Comparison of ENCODE assay signal across 24 cellular contexts in genomic region chr18:49716035-49716434, GRCh38.
DNase-seq lines count a peak whose midpoint lies in the region; ATAC-seq, FAIRE-seq and TF ChIP-seq lines count a peak whose summit lies in the region.
"Had no signal": no experiment of that assay in that cellular context is flagged by ENCODE, and none has a peak within 500 bp of the region (broad histone marks: within the 10 kb centered on the region; RNA-seq: fewer than 3 reads in every experiment).

No MANE protein-coding gene starts in this region.

- no peak overlapping the region for H2BK15ac ChIP-seq in H1 (ENCODE audit: low read length)
- H2BK15ac ChIP-seq in mesenchymal stem cell (ENCODE audit: low read depth, poor library complexity, severe bottlenecking): no peak overlapping the region

- no peaks in the 10 kb centered on the region for H3K4me1 ChIP-seq in H1 (replicated peaks in 1 of 4; ENCODE audit: control insufficient read depth in 3 of 4, insufficient read depth in 4 of 4, low read length in 3 of 4)
- peaks cover 2% of the 10 kb centered on the region for H3K4me1 ChIP-seq in mesenchymal stem cell (ENCODE audit: control insufficient read depth, insufficient read depth, low read depth, low read length)
- H3K4me1 ChIP-seq in smooth muscle cell (ENCODE audit: low read depth): no peaks in the 10 kb centered on the region
- no peaks in the 10 kb centered on the region for H3K4me1 ChIP-seq in tibial artery
- H3K4me1 ChIP-seq: SJSA1 had no signal

- H3K27me3 ChIP-seq in H1 (replicated peaks in 1 of 4; ENCODE audit: control insufficient read depth in 3 of 4, extremely low read depth in 1 of 4, insufficient read depth in 3 of 4, low read length in 3 of 4) (no peaks in the 10 kb centered on the region), mesenchymal stem cell (ENCODE audit: control insufficient read depth in 1 of 2, insufficient read depth in 1 of 2, low read length in 2 of 2) (no peaks in the 10 kb centered on the region), smooth muscle cell (ENCODE audit: low read depth) (no peaks in the 10 kb centered on the region), tibial artery (no peaks in the 10 kb centered on the region)
- H3K27me3 ChIP-seq: SJSA1 had no signal

- H4K91ac ChIP-seq in H1 (replicated peaks; ENCODE audit: insufficient read length, low read length): no peak overlapping the region
- H4K91ac ChIP-seq in mesenchymal stem cell (ENCODE audit: low read length): peak overlapping the region; percentile 46

- H3K23ac ChIP-seq in H1 (ENCODE audit: insufficient read length): no peak overlapping the region
- no peak overlapping the region for H3K23ac ChIP-seq in mesenchymal stem cell (ENCODE audit: low read length in 2 of 2)

- H3K56ac ChIP-seq in H1 (replicated peaks; ENCODE audit: insufficient read length, low read depth, low read length): no peak overlapping the region

- H3K79me2 ChIP-seq in H1 (ENCODE audit: control insufficient read depth in 1 of 2, insufficient read depth in 2 of 2, low read length in 2 of 2) (no peaks in the 10 kb centered on the region), smooth muscle cell (ENCODE audit: low read depth) (no peaks in the 10 kb centered on the region)

- H4K20me1 ChIP-seq in H1 (replicated peaks in 1 of 2; ENCODE audit: control insufficient read depth in 1 of 2, insufficient read depth in 2 of 2, low read length in 2 of 2) (no peaks in the 10 kb centered on the region), smooth muscle cell (ENCODE audit: low read depth) (no peaks in the 10 kb centered on the region)

- H2BK12ac ChIP-seq in H1 (ENCODE audit: low read depth, low read length): no peak overlapping the region
- H2BK12ac ChIP-seq in mesenchymal stem cell (ENCODE audit: low read length in 2 of 2): peak overlapping the region; percentile 33 to 66

- H3K79me1 ChIP-seq in H1 (ENCODE audit: low read depth, low read length): no peaks in the 10 kb centered on the region
- H3K79me1 ChIP-seq in mesenchymal stem cell (replicated peaks; ENCODE audit: low read length, poor library complexity, severe bottlenecking): no peaks in the 10 kb centered on the region

- intact Hi-C loops in tibial artery (cut with DNase I; ENCODE audit: low total_unique reads): no loop called here

- POLR2A ChIA-PET in H1 (lab: Charles Lee; ENCODE audit: partially characterized antibody): interaction anchor here (1.0 kb wide), 1 partner anchor 106 kb away, joined by 3 read pairs; no protein-coding TSS in a partner anchor

- peak; percentile 2 for DNase-seq in NCI-H510A treated with DMSO at 0.1 percent for 48 hours (lab: John Stamatoyannopoulos, UW)
- no peak for DNase-seq in NCI-H510A (lab: John Stamatoyannopoulos, UW)
- no peak for DNase-seq in H1 (ENCODE audit: low read depth in 1 of 2, low spot score in 2 of 2)
- no peak for DNase-seq in mesenchymal stem cell
- no peak for DNase-seq in smooth muscle cell (lab: John Stamatoyannopoulos, UW; ENCODE audit: unreplicated experiment)
- no peak for DNase-seq in tibial artery
- no peak for DNase-seq in KG1 (lab: John Stamatoyannopoulos, UW)
- DNase-seq: DMS79 treated with DMSO at 0.1 percent for 48 hours, GF-D8, NCI-H1048, NCI-H1694, NCI-H2081 treated with DMSO at 0.1 percent for 48 hours, NCI-H2171 treated with DMSO at 0.1 percent for 48 hours, NCI-H345, NCI-H524 treated with DMSO at 0.1 percent for 48 hours, NCI-H774, Right ventricle myocardium superior, RPMI8226 had no signal

- no peak overlapping the region for H3K14ac ChIP-seq in H1 (ENCODE audit: insufficient read length)
- no peak overlapping the region for H3K14ac ChIP-seq in mesenchymal stem cell (ENCODE audit: low read length in 2 of 2)

- H3K9me3 ChIP-seq in H1 (ENCODE audit: insufficient read depth in 2 of 2, low read depth in 1 of 2, low read length in 1 of 2): no peaks in the 10 kb centered on the region
- H3K9me3 ChIP-seq in mesenchymal stem cell (ENCODE audit: control insufficient read depth, low read length): no peaks in the 10 kb centered on the region
- no peaks in the 10 kb centered on the region for H3K9me3 ChIP-seq in smooth muscle cell (replicated peaks; ENCODE audit: low read depth)
- no peaks in the 10 kb centered on the region for H3K9me3 ChIP-seq in tibial artery
- H3K9me3 ChIP-seq: SJSA1 had no signal

- 81% methylated on average over 6 of the region's 6 CpGs; no CpG with 5 or more reads in 1 of the 2 experiments for WGBS in H1 (ENCODE audit: extremely low coverage in 1 of 2, insufficient coverage in 1 of 2, insufficient read length in 1 of 2, insufficient replicate concordance in 2 of 2, low coverage in 1 of 2, low lambda C conversion rate in 2 of 2, missing lambda C conversion rate in 1 of 2), 2 experiments
- 74% methylated on average over 6 of the region's 6 CpGs for WGBS in mesenchymal stem cell
- 46% methylated on average over 6 of the region's 6 CpGs for WGBS in smooth muscle cell (ENCODE audit: low lambda C conversion rate)

- H2BK120ac ChIP-seq in H1 (replicated peaks; ENCODE audit: low read depth, low read length) (no peak overlapping the region), mesenchymal stem cell (ENCODE audit: low read depth, low read length) (no peak overlapping the region)

- H3K36me3 ChIP-seq in H1 (ENCODE audit: control insufficient read depth in 2 of 4, insufficient read depth in 4 of 4, low read length in 3 of 4) (no peaks in the 10 kb centered on the region), mesenchymal stem cell (ENCODE audit: control insufficient read depth in 1 of 2, insufficient read depth in 2 of 2, low read depth in 1 of 2, low read length in 2 of 2) (no peaks in the 10 kb centered on the region), smooth muscle cell (ENCODE audit: low read depth) (no peaks in the 10 kb centered on the region), tibial artery (no peaks in the 10 kb centered on the region)
- H3K36me3 ChIP-seq: SJSA1 had no signal

- FAIRE-seq in H1 (lab: Jason Lieb, UNC): no peak
- FAIRE-seq: D721Med, GM12891, GM19239, H54 had no signal

- ATAC-seq in HG02885 (IDR thresholded peaks at IDR 0.05; ENCODE audit: poor library complexity, unreplicated experiment): no peak

- TF ChIP-seq CTCF in H1 (IDR thresholded peaks at IDR 0.05; ENCODE audit: control extremely low read depth in 1 of 3, insufficient read depth in 1 of 3, low read depth in 1 of 3, low read length in 3 of 3) (no peak), smooth muscle cell (IDR thresholded peaks at IDR 0.05; ENCODE audit: borderline replicate concordance, insufficient read depth, poor library complexity, severe bottlenecking) (no peak), tibial artery (IDR thresholded peaks at IDR 0.05) (no peak)

- no peak overlapping the region for H4K5ac ChIP-seq in H1 (ENCODE audit: insufficient read length, low read depth, low read length)

- TF ChIP-seq RAD21 in H1 (IDR thresholded peaks at IDR 0.05 in 1 of 2, conservative IDR thresholded peaks at IDR 0.05 in 1 of 2; ENCODE audit: low read depth in 2 of 2, low read length in 2 of 2): no peak

- TF ChIP-seq POLR2A in H1 (IDR thresholded peaks at IDR 0.05; ENCODE audit: control extremely low read depth in 1 of 2, low read depth in 2 of 2, low read length in 2 of 2): no peak

- H3K9ac ChIP-seq in H1 (replicated peaks in 1 of 4; ENCODE audit: extremely low read depth in 1 of 4, low read depth in 3 of 4, low read length in 3 of 4) (no peak overlapping the region), mesenchymal stem cell (ENCODE audit: low read length) (no peak overlapping the region), smooth muscle cell (ENCODE audit: low read depth) (no peak overlapping the region)

- H2AK5ac ChIP-seq in H1 (ENCODE audit: low read depth, low read length) (no peak overlapping the region), mesenchymal stem cell (ENCODE audit: low read length, severe bottlenecking) (no peak overlapping the region)

- no peaks in the 10 kb centered on the region for H3K23me2 ChIP-seq in H1 (ENCODE audit: low read depth, low read length)

- H2AFZ ChIP-seq in H1 (ENCODE audit: low read length) (peak overlapping the region; percentile 50; the same call in 1 of the 2 replicates), mesenchymal stem cell (ENCODE audit: low read depth, low read length) (no peak overlapping the region), smooth muscle cell (ENCODE audit: low read depth) (peak overlapping the region; percentile 72)

- CTCF ChIA-PET in H1 (lab: Charles Lee; ENCODE audit: partially characterized antibody): interaction anchor here (1.1 to 3.8 kb wide), 4 partner anchors 11 to 229 kb away, joined by 3 to 17 read pairs (median 5); no protein-coding TSS in a partner anchor

- H2BK20ac ChIP-seq in H1 (ENCODE audit: low read length): no peak overlapping the region

- H3K18ac ChIP-seq in H1 (ENCODE audit: extremely low read depth, low read length): no peak overlapping the region
- peak overlapping the region in 1 of 2 experiments; percentile 21 for H3K18ac ChIP-seq in mesenchymal stem cell (ENCODE audit: low read depth in 1 of 2, low read length in 2 of 2)

- H3F3A ChIP-seq in smooth muscle cell (ENCODE audit: low read depth): no peaks in the 10 kb centered on the region

- TF ChIP-seq EP300 in H1 (IDR thresholded peaks at IDR 0.05; ENCODE audit: borderline replicate concordance in 1 of 2, low read depth in 2 of 2, low read length in 2 of 2): no peak

- H3K4me2 ChIP-seq in H1 (ENCODE audit: insufficient read depth in 1 of 2, low read depth in 2 of 2, low read length in 2 of 2) (no peak overlapping the region), mesenchymal stem cell (ENCODE audit: low read length, poor library complexity, severe bottlenecking) (no peak overlapping the region), smooth muscle cell (no peak overlapping the region)

- no peak overlapping the region for H3K27ac ChIP-seq in H1 (ENCODE audit: low read depth, low read length)
- H3K27ac ChIP-seq in mesenchymal stem cell (ENCODE audit: low read length, poor library complexity, severe bottlenecking): no peak overlapping the region
- no peak overlapping the region for H3K27ac ChIP-seq in smooth muscle cell (ENCODE audit: low read depth)
- H3K27ac ChIP-seq in tibial artery: no peak overlapping the region
- H3K27ac ChIP-seq: SJSA1 had no signal

- no peak overlapping the region for H2BK5ac ChIP-seq in H1 (ENCODE audit: low read depth, low read length)
- H2BK5ac ChIP-seq in mesenchymal stem cell (ENCODE audit: low read depth, low read length, poor library complexity, severe bottlenecking): no peak overlapping the region

- H3K4me3 ChIP-seq in H1 (ENCODE audit: extremely low read depth in 1 of 4, insufficient read depth in 2 of 4, low read depth in 3 of 4, low read length in 4 of 4) (no peak overlapping the region), mesenchymal stem cell (ENCODE audit: insufficient read depth in 1 of 2, low read depth in 1 of 2, low read length in 2 of 2) (no peak overlapping the region), smooth muscle cell (no peak overlapping the region), tibial artery (no peak overlapping the region)
- H3K4me3 ChIP-seq: SJSA1 had no signal

- H4K8ac ChIP-seq in H1 (ENCODE audit: extremely low read depth, insufficient read depth, low read length) (0 out of 2 replicates have a peak overlapping the region, but pooled peaks have one; percentile 25), mesenchymal stem cell (ENCODE audit: low read length) (peak overlapping the region; percentile 12)

- H3K4ac ChIP-seq in H1 (replicated peaks; ENCODE audit: insufficient read length, low read depth, low read length) (no peak overlapping the region), mesenchymal stem cell (ENCODE audit: low read depth in 1 of 2, low read length in 2 of 2) (no peak overlapping the region)

TF ChIP-seq in H1, 55 proteins besides CTCF, POLR2A, EP300 and RAD21 (continues in another document):
- no peak for TF ChIP-seq SP2 (IDR thresholded peaks at IDR 0.05; ENCODE audit: low read length)
